1 cellular context compared by ENCODE assay signal in genomic region chr14:68795602-68796417, GRCh38.
TF ChIP-seq lines count a peak whose summit lies in the region.

No MANE protein-coding gene starts in this region.

TF ChIP-seq in HepG2, 621 proteins besides CTCF, POLR2A, EP300 and RAD21 (continued from another document and continues in another):
- no peak; the same call in 1 of the 2 replicates for TF ChIP-seq ZNF530 (CRISPR knock-in tag; IDR thresholded peaks at IDR 0.05; ENCODE audit: low read depth)
- 0 out of 2 replicates have a peak, but pooled peaks have one; percentile 38 for TF ChIP-seq ZBTB49 (CRISPR knock-in tag; IDR thresholded peaks at IDR 0.05; ENCODE audit: borderline replicate concordance)
- TF ChIP-seq GFI1 (CRISPR knock-in tag; IDR thresholded peaks at IDR 0.05; ENCODE audit: borderline replicate concordance): no peak; the same call in 1 of the 2 replicates
- TF ChIP-seq FOSL1 (CRISPR knock-in tag; IDR thresholded peaks at IDR 0.05; ENCODE audit: borderline replicate concordance): no peak
- TF ChIP-seq SMAD3 (CRISPR knock-in tag; IDR thresholded peaks at IDR 0.05): no peak
- no peak; the same call in 1 of the 2 replicates for TF ChIP-seq ZNF556 (CRISPR knock-in tag; IDR thresholded peaks at IDR 0.05; ENCODE audit: borderline replicate concordance)
- TF ChIP-seq AHDC1 (CRISPR knock-in tag; IDR thresholded peaks at IDR 0.05; ENCODE audit: borderline replicate concordance): 0 out of 2 replicates have a peak, but pooled peaks have one; percentile 26
- TF ChIP-seq MED8 (CRISPR knock-in tag; IDR thresholded peaks at IDR 0.05; ENCODE audit: insufficient replicate concordance): peak; percentile 54
- TF ChIP-seq ZNF678 (CRISPR knock-in tag; IDR thresholded peaks at IDR 0.05): no peak
- TF ChIP-seq ZNF589 (CRISPR knock-in tag; conservative IDR thresholded peaks at IDR 0.05): 0 out of 2 replicates have a peak, but pooled peaks have one; percentile 54
- peak; percentile 44; the same call in 2 of the 3 replicates for TF ChIP-seq MXI1 (IDR thresholded peaks at IDR 0.05; ENCODE audit: borderline replicate concordance, low read depth, low read length)
- TF ChIP-seq AFF4 (CRISPR knock-in tag; IDR thresholded peaks at IDR 0.05): no peak
- no peak for TF ChIP-seq SIX1 (CRISPR knock-in tag; IDR thresholded peaks at IDR 0.05; ENCODE audit: borderline replicate concordance)
- TF ChIP-seq ZNF496 (CRISPR knock-in tag; IDR thresholded peaks at IDR 0.05; ENCODE audit: insufficient replicate concordance): no peak
- peak; percentile 29; the same call in 1 of the 2 replicates for TF ChIP-seq KMT2B (CRISPR knock-in tag; IDR thresholded peaks at IDR 0.05)
- no peak for TF ChIP-seq ZBTB25 (CRISPR knock-in tag; IDR thresholded peaks at IDR 0.05)
- peak; percentile 36; the same call in 1 of the 2 replicates for TF ChIP-seq ZNF770 (CRISPR knock-in tag; IDR thresholded peaks at IDR 0.05)
- no peak for TF ChIP-seq TERF1 (CRISPR knock-in tag; IDR thresholded peaks at IDR 0.05)
- TF ChIP-seq JARID2 (CRISPR knock-in tag; IDR thresholded peaks at IDR 0.05; ENCODE audit: insufficient replicate concordance): no peak
- TF ChIP-seq ZXDC (CRISPR knock-in tag; IDR thresholded peaks at IDR 0.05): no peak
- TF ChIP-seq BORCS8-MEF2B (CRISPR knock-in tag; IDR thresholded peaks at IDR 0.05): peak; percentile 86
- no peak for TF ChIP-seq ZBTB7A (CRISPR knock-in tag; IDR thresholded peaks at IDR 0.05)
- TF ChIP-seq FOXP4 (CRISPR knock-in tag; IDR thresholded peaks at IDR 0.05): no peak
- peak; percentile 68 for TF ChIP-seq CBFB (CRISPR knock-in tag; IDR thresholded peaks at IDR 0.05)
- 0 out of 2 replicates have a peak, but pooled peaks have one; percentile 85 for TF ChIP-seq PCBP1 (IDR thresholded peaks at IDR 0.05; ENCODE audit: borderline replicate concordance, low read depth, low read length)
- no peak for TF ChIP-seq FOXP1 (IDR thresholded peaks at IDR 0.05)
- TF ChIP-seq FOXP1 (CRISPR knock-in tag; IDR thresholded peaks at IDR 0.05): peak; percentile 32; the same call in 1 of the 2 replicates
- no peak; the same call in 1 of the 2 replicates for TF ChIP-seq ZSCAN31 (CRISPR knock-in tag; IDR thresholded peaks at IDR 0.05; ENCODE audit: low read depth)
- TF ChIP-seq THAP11 (CRISPR knock-in tag; IDR thresholded peaks at IDR 0.05): peak; percentile 74
- TF ChIP-seq NCOR1 (IDR thresholded peaks at IDR 0.05; ENCODE audit: borderline replicate concordance, low read length): no peak
- no peak for TF ChIP-seq ATAD3A (CRISPR knock-in tag; IDR thresholded peaks at IDR 0.05)
- TF ChIP-seq WIZ (CRISPR knock-in tag; IDR thresholded peaks at IDR 0.05): no peak
- TF ChIP-seq HOMEZ (CRISPR knock-in tag; IDR thresholded peaks at IDR 0.05; ENCODE audit: low read depth): no peak
- no peak for TF ChIP-seq NFATC3 (CRISPR knock-in tag; IDR thresholded peaks at IDR 0.05)
